Comparison of ENCODE assay signal across 8 cellular contexts in genomic region chr3:65548848-65549625, GRCh38.
DNase-seq lines count a peak whose midpoint lies in the region; ATAC-seq and TF ChIP-seq lines count a peak whose summit lies in the region.

No MANE protein-coding gene starts in this region.

- intact Hi-C loops in right cardiac atrium (cut with DNase I) = loop anchor here in 1 of 4 donors (5.0 kb wide), 1 partner anchor 62 kb away; no protein-coding TSS in a partner anchor

- peaks cover 10% of the 10 kb centered on the region for H3K4me1 Mint-ChIP-seq in progenitor cell of endocrine pancreas (ENCODE audit: low read depth)

- DNase-seq in COLO668 (lab: John Stamatoyannopoulos, UW; ENCODE audit: unreplicated experiment) (peak; percentile 69), adipocyte (ENCODE audit: low read depth) (peak; percentile 56), right cardiac atrium (peak; percentile 32 to 76 (median 73)), progenitor cell of endocrine pancreas (ENCODE audit: low spot score, unreplicated experiment) (peak; percentile 33), NCI-H1105 treated with DMSO at 0.1 percent for 48 hours (lab: John Stamatoyannopoulos, UW) (no peak), NCI-H510A treated with DMSO at 0.1 percent for 48 hours (lab: John Stamatoyannopoulos, UW) (no peak)
- DNase-seq in activated CD8-positive, alpha-beta memory T cell treated with anti-CD3 and anti-CD28 coated beads for 24 hours = no peak

- H3K9me3 ChIP-seq in adipocyte (ENCODE audit: control insufficient read depth, low read length) (no peaks in the 10 kb centered on the region), right cardiac atrium (ENCODE audit: control insufficient read depth, low read length) (no peaks in the 10 kb centered on the region)

- no peak overlapping the region for H3K27ac Mint-ChIP-seq in progenitor cell of endocrine pancreas

- H3K4me1 ChIP-seq in adipocyte (ENCODE audit: control insufficient read depth, insufficient read depth, low read length) (peaks cover 23% of the 10 kb centered on the region), right cardiac atrium (ENCODE audit: control insufficient read depth, insufficient read depth, low read length) (peaks cover 5% of the 10 kb centered on the region)

- H3K9ac ChIP-seq in adipocyte (ENCODE audit: low read length) = no peak overlapping the region

- H3K9me3 Mint-ChIP-seq in progenitor cell of endocrine pancreas (ENCODE audit: low read depth) = no peaks in the 10 kb centered on the region

- ATAC-seq in right cardiac atrium (peak; percentile 86 to 92), HG03469 (IDR thresholded peaks at IDR 0.05; ENCODE audit: unreplicated experiment) (no peak)

- H3K4me3 ChIP-seq in adipocyte (ENCODE audit: low read length) (peak overlapping the region; percentile 79), right cardiac atrium (ENCODE audit: low read length) (peak overlapping the region; percentile 50)

- H3K27me3 ChIP-seq in adipocyte (replicated peaks; ENCODE audit: control insufficient read depth, insufficient read depth, low read length) (no peaks in the 10 kb centered on the region), right cardiac atrium (ENCODE audit: control insufficient read depth, insufficient read depth) (no peaks in the 10 kb centered on the region)

- peaks cover 16% of the 10 kb centered on the region for H3K27me3 Mint-ChIP-seq in progenitor cell of endocrine pancreas

- WGBS in right cardiac atrium = 2% methylated on average over 71 of the region's 71 CpGs

- H3K27ac ChIP-seq in right cardiac atrium (ENCODE audit: low read length) = no peak overlapping the region

- no peak for TF ChIP-seq CTCF in progenitor cell of endocrine pancreas (IDR thresholded peaks at IDR 0.05; ENCODE audit: unreplicated experiment)

- H3K36me3 ChIP-seq in adipocyte (ENCODE audit: control insufficient read depth, insufficient read depth, low read length, severe bottlenecking) = no peaks in the 10 kb centered on the region

- no peaks in the 10 kb centered on the region for H3K36me3 Mint-ChIP-seq in progenitor cell of endocrine pancreas (ENCODE audit: insufficient read depth)

- H3K4me3 Mint-ChIP-seq in progenitor cell of endocrine pancreas (ENCODE audit: low read depth) = peak overlapping the region; percentile 65

Comparison
In these comparisons a context has a peak if more than half of its experiments do, and no peak if none do; other contexts are left out.
1. DNase-seq: peak in COLO668 (single experiment), adipocyte (single experiment), right cardiac atrium (3 of 3) and progenitor cell of endocrine pancreas (single experiment); none in activated CD8-positive, alpha-beta memory T cell treated with anti-CD3 and anti-CD28 coated beads for 24 hours (single experiment), NCI-H1105 treated with DMSO at 0.1 percent for 48 hours (single experiment) and NCI-H510A treated with DMSO at 0.1 percent for 48 hours (single experiment).